In genomic region chr4:64158648-64159326, GRCh38 we compare ENCODE assay signal across 8 cellular contexts.
DNase-seq lines count a peak whose midpoint lies in the region; ATAC-seq and TF ChIP-seq lines count a peak whose summit lies in the region.

No MANE protein-coding gene starts in this region.

- H3K27me3 ChIP-seq in RWPE2 (ENCODE audit: insufficient read depth, poor library complexity, severe bottlenecking) (no peaks in the 10 kb centered on the region), lung (ENCODE audit: control insufficient read depth, insufficient read depth) (no peaks in the 10 kb centered on the region)

- H3K27ac ChIP-seq in RWPE2 (ENCODE audit: poor library complexity, severe bottlenecking), result no peak overlapping the region
- no peak overlapping the region for H3K27ac ChIP-seq in lung (ENCODE audit: low read depth in 1 of 2, low read length in 1 of 2)

- ATAC-seq in left cardiac atrium (peak in 1 of 2 donors; percentile 26), GM21786 (IDR thresholded peaks at IDR 0.05; ENCODE audit: unreplicated experiment) (peak; percentile 93), RWPE2 (ENCODE audit: low read depth) (peak; percentile 51; the same call in 2 of the 3 replicates), lung (ENCODE audit: insufficient read depth, low FRiP score) (peak; percentile 56)
- ATAC-seq in stimulated activated naive CD8-positive, alpha-beta T cell treated with anti-CD3 and anti-CD28 coated beads, Interleukin-15, Interleukin-2, amounts not matched to agents 100 U/mL and 50 U/mL, for 24 hours, result no peak

- DNase-seq in left cardiac atrium, result peak; percentile 60
- DNase-seq in cardiac septum (ENCODE audit: low spot score), result no peak
- no peak for DNase-seq in RWPE2 (ENCODE audit: low spot score)
- DNase-seq in central memory CD4-positive, alpha-beta T cell, result peak; percentile 5
- peak; percentile 56 for DNase-seq in lung (ENCODE audit: low spot score)
- peak; percentile 54 for DNase-seq in stimulated activated naive CD8-positive, alpha-beta T cell treated with anti-CD3 and anti-CD28 coated beads, Interleukin-15, Interleukin-2, amounts not matched to agents 100 U/mL and 50 U/mL, for 24 hours

- TF ChIP-seq RAD21 in Ishikawa (IDR thresholded peaks at IDR 0.05; ENCODE audit: low read depth), result peak; percentile 79

- H3K36me3 ChIP-seq in RWPE2 (ENCODE audit: low read depth), result no peaks in the 10 kb centered on the region
- H3K36me3 ChIP-seq in lung (ENCODE audit: control insufficient read depth in 2 of 2, insufficient read depth in 2 of 2, low read length in 2 of 2), result no peaks in the 10 kb centered on the region

- no peak for TF ChIP-seq EP300 in Ishikawa (IDR thresholded peaks at IDR 0.05; ENCODE audit: borderline replicate concordance)

- H3K4me3 ChIP-seq in RWPE2 (ENCODE audit: severe bottlenecking) (no peak overlapping the region), lung (no peak overlapping the region)

- H3K9me3 ChIP-seq in RWPE2 (ENCODE audit: severe bottlenecking), result no peaks in the 10 kb centered on the region
- no peaks in the 10 kb centered on the region for H3K9me3 ChIP-seq in lung (ENCODE audit: control insufficient read depth in 2 of 2, insufficient read depth in 1 of 2, low read length in 1 of 2)

- peak; percentile 94 for TF ChIP-seq CTCF in RWPE2 (IDR thresholded peaks at IDR 0.05; ENCODE audit: poor library complexity, severe bottlenecking)
- TF ChIP-seq CTCF in lung (IDR thresholded peaks at IDR 0.05; ENCODE audit: control extremely low read depth, extremely low read depth), result peak; percentile 34

- intact Hi-C loops in left cardiac atrium (cut with DNase I) (loop anchor here in 1 of 2 donors (5.0 kb wide), 2 partner anchors 379 to 424 kb away; no protein-coding TSS in a partner anchor), cardiac septum (cut with DNase I) (loop anchor here (5.0 kb wide), 1 partner anchor 379 kb away; no protein-coding TSS in a partner anchor)

- no peaks in the 10 kb centered on the region for H3K4me1 ChIP-seq in RWPE2 (ENCODE audit: insufficient read depth, poor library complexity, severe bottlenecking)
- H3K4me1 ChIP-seq in lung (ENCODE audit: control insufficient read depth in 2 of 2, insufficient read depth in 2 of 2, low read length in 2 of 2), result peaks cover 0 to 2% of the 10 kb centered on the region in 2 donors

- 15% methylated on average over 7 of the region's 7 CpGs for WGBS in lung, 2 donors

TF ChIP-seq in Ishikawa, 13 proteins besides CTCF, POLR2A, EP300 and RAD21:
- TF ChIP-seq EGR1 (IDR thresholded peaks at IDR 0.05) (no peak), TCF12 (IDR thresholded peaks at IDR 0.05; ENCODE audit: low read depth) (no peak)

Comparison
In these comparisons a context has a peak if more than half of its experiments do, and no peak if none do; other contexts are left out.
1. DNase-seq: peak in left cardiac atrium (single experiment), central memory CD4-positive, alpha-beta T cell (single experiment), lung (single experiment) and stimulated activated naive CD8-positive, alpha-beta T cell treated with anti-CD3 and anti-CD28 coated beads, Interleukin-15, Interleukin-2, amounts not matched to agents 100 U/mL and 50 U/mL, for 24 hours (single experiment); none in cardiac septum (single experiment) and RWPE2 (single experiment).